1 cellular context compared by ENCODE assay signal in the genomic region with DNA sequence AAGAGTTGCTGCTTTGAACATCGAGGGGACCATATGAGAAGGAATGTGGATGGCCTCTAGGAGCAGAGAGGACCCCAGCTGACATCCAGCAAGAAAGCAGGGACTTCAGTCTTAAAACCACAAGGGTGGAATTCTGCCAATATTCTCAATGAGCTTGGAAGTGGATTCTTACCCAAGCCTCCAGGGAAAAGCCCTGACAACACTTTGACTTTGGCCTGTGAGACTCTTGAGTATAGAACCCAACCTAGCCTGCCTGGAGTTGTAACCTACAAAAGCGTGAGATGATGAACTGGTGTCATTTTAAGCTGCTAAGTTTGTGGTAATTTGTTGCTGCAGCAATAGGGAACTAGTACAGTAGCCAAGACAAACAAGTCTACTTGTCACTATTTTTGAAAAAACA.
TF ChIP-seq lines count a peak whose summit lies in the region.

No MANE protein-coding gene starts in this region.

TF ChIP-seq in IMR-90, 13 proteins besides CTCF, POLR2A, EP300 and RAD21:
- TF ChIP-seq RFX5 (IDR thresholded peaks at IDR 0.05; ENCODE audit: low read depth, low read length) = no peak
- no peak for TF ChIP-seq FOS (IDR thresholded peaks at IDR 0.05; ENCODE audit: low read depth, low read length)
- no peak for TF ChIP-seq CHD1 (IDR thresholded peaks at IDR 0.05; ENCODE audit: low read depth, low read length)
- no peak for TF ChIP-seq NFE2L2 (IDR thresholded peaks at IDR 0.05; ENCODE audit: low read depth, low read length)
- no peak for TF ChIP-seq RCOR1 (IDR thresholded peaks at IDR 0.05; ENCODE audit: insufficient replicate concordance, low read length)
- no peak for TF ChIP-seq USF2 (IDR thresholded peaks at IDR 0.05; ENCODE audit: low read depth, low read length)
- no peak for TF ChIP-seq MAFK (IDR thresholded peaks at IDR 0.05; ENCODE audit: low read depth, low read length)
- TF ChIP-seq MXI1 (IDR thresholded peaks at IDR 0.05; ENCODE audit: borderline replicate concordance, low read depth, low read length) = no peak
- TF ChIP-seq SMC3 (IDR thresholded peaks at IDR 0.05; ENCODE audit: low read depth, low read length) = no peak
- no peak for TF ChIP-seq BHLHE40 (IDR thresholded peaks at IDR 0.05; ENCODE audit: low read depth, low read length)
- no peak for TF ChIP-seq MAZ (IDR thresholded peaks at IDR 0.05; ENCODE audit: borderline replicate concordance, low read depth, low read length)
- TF ChIP-seq CEBPB (IDR thresholded peaks at IDR 0.05; ENCODE audit: low read depth, low read length) = no peak
- no peak for TF ChIP-seq ELK1 (IDR thresholded peaks at IDR 0.05; ENCODE audit: borderline replicate concordance, low read depth, low read length)
